Comparison of ENCODE assay signal across 10 cellular contexts in the genomic region with DNA sequence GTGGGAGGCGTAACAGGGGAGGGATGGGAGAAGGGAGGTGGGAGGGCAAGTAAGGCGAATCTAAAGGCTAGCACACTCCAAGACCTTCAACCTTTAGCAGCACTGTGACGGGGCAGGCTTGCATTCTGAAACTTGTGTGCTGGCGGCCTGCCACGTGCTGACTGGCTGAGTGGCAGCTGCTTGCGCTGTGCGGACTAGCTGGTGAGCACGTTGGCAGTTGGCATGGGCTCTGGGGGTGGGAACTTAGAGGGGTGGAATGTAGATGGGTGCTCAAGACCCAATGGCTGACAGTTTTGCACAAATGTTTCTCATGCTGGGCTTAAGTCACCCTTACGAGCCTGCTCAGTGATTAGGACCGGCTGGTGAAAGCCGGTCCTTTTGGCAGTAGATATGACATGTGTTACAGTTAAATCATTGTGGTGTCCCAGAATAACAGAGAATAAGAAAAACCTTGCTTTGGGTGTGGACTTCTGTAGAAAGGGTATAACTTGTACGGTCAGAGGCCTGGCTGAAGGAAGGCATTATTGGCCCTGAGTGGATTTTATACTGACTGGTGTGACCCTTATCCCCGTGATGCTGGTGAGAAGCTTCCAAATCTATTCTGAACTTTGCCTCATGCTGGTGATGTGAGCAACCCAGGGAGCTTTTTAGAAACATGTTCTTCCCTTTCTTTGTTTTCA.
DNase-seq lines count a peak whose midpoint lies in the region; ATAC-seq and TF ChIP-seq lines count a peak whose summit lies in the region.
"Had no signal": no experiment of that assay in that cellular context is flagged by ENCODE, and none has a peak within 500 bp of the region (broad histone marks: within the 10 kb centered on the region; RNA-seq: fewer than 3 reads in every experiment).

No MANE protein-coding gene starts in this region.

- H3K4me3 Mint-ChIP-seq in neural crest cell, result no peak overlapping the region
- H3K4me3 Mint-ChIP-seq: CD8-positive, alpha-beta T cell had no signal

- H3K4me1 Mint-ChIP-seq in neural crest cell, result peaks cover 45% of the 10 kb centered on the region

- no peak for TF ChIP-seq CTCF in AG04450 (IDR thresholded peaks at IDR 0.05; ENCODE audit: low read depth, low read length)
- no peak for TF ChIP-seq CTCF in fibroblast of mammary gland (conservative IDR thresholded peaks at IDR 0.05; ENCODE audit: control insufficient read depth, insufficient read depth, low read depth, low read length)
- no peak for TF ChIP-seq CTCF in neural crest cell (conservative IDR thresholded peaks at IDR 0.05)

- H3K9me3 Mint-ChIP-seq in neural crest cell, result no peaks in the 10 kb centered on the region
- H3K9me3 Mint-ChIP-seq in activated naive CD4-positive, alpha-beta T cell treated with anti-CD3 and anti-CD28 coated beads, Interleukin-2, amount 50 U/mL, for 72 hours, result no peaks in the 10 kb centered on the region
- H3K9me3 Mint-ChIP-seq: CD8-positive, alpha-beta T cell had no signal

- peak overlapping the region; percentile 39 for H3K27ac Mint-ChIP-seq in neural crest cell (ENCODE audit: unreplicated experiment)
- no peak overlapping the region for H3K27ac Mint-ChIP-seq in activated naive CD4-positive, alpha-beta T cell treated with anti-CD3 and anti-CD28 coated beads, Interleukin-2, amount 50 U/mL, for 72 hours
- H3K27ac Mint-ChIP-seq: CD8-positive, alpha-beta T cell had no signal

- peak overlapping the region; percentile 48 for H3K27ac ChIP-seq in AG04450 (ENCODE audit: low read depth, low read length)

- no peaks in the 10 kb centered on the region for H3K36me3 Mint-ChIP-seq in neural crest cell (ENCODE audit: low read depth)
- H3K36me3 Mint-ChIP-seq in activated naive CD4-positive, alpha-beta T cell treated with anti-CD3 and anti-CD28 coated beads, Interleukin-2, amount 50 U/mL, for 72 hours, result no peaks in the 10 kb centered on the region
- H3K36me3 Mint-ChIP-seq: CD8-positive, alpha-beta T cell had no signal

- no peaks in the 10 kb centered on the region for H3K27me3 ChIP-seq in AG04450 (ENCODE audit: control insufficient read depth, insufficient read depth, low read length)

- no peaks in the 10 kb centered on the region for H3K9me3 ChIP-seq in AG04450 (ENCODE audit: control insufficient read depth, insufficient read depth, low read length)

- no peak for ATAC-seq in activated naive CD4-positive, alpha-beta T cell treated with anti-CD3 and anti-CD28 coated beads, Interleukin-2, amount 50 U/mL, for 72 hours
- ATAC-seq in HG03457 (IDR thresholded peaks at IDR 0.05; ENCODE audit: unreplicated experiment), result no peak
- ATAC-seq: CD8-positive, alpha-beta T cell had no signal

- CTCF ChIA-PET in AG04450 (lab: Charles Lee), result interaction anchor here (0.7 to 3.1 kb wide), 9 partner anchors 10 to 322 kb away, joined by 3 to 28 read pairs (median 4); no protein-coding TSS in a partner anchor

- no peaks in the 10 kb centered on the region for H3K27me3 Mint-ChIP-seq in neural crest cell (ENCODE audit: low read depth)

- DNase-seq in AG04450 (ENCODE audit: low read depth, low spot score) (no peak), NCI-H2171 treated with DMSO at 0.1 percent for 48 hours (lab: John Stamatoyannopoulos, UW) (peak; percentile 71), fibroblast of mammary gland (ENCODE audit: low read depth) (peak; percentile 51), neural crest cell (ENCODE audit: low read depth, low spot score) (no peak), NCI-H2107 (lab: John Stamatoyannopoulos, UW) (no peak), SW 1271 (lab: John Stamatoyannopoulos, UW) (no peak)
- DNase-seq in activated naive CD4-positive, alpha-beta T cell treated with anti-CD3 and anti-CD28 coated beads, Interleukin-2, amount 50 U/mL, for 72 hours (ENCODE audit: low spot score in 2 of 2), result no peak
- DNase-seq: CD8-positive, alpha-beta T cell; NCI-H187 had no signal

- H3K4me3 ChIP-seq in AG04450 (ENCODE audit: low read depth, low read length) (no peak overlapping the region; the same call in 1 of the 2 replicates), fibroblast of mammary gland (ENCODE audit: control insufficient read depth, low read depth, low read length) (no peak overlapping the region)

- POLR2A ChIA-PET in AG04450 (lab: Yijun Ruan, JAX), result no interaction called here

Comparison
In these comparisons a context has a peak if more than half of its experiments do, and no peak if none do; other contexts are left out.
1. DNase-seq: peak in NCI-H2171 treated with DMSO at 0.1 percent for 48 hours (single experiment) and fibroblast of mammary gland (single experiment); none in AG04450 (single experiment), neural crest cell (single experiment), activated naive CD4-positive, alpha-beta T cell treated with anti-CD3 and anti-CD28 coated beads, Interleukin-2, amount 50 U/mL, for 72 hours (0 of 2), NCI-H2107 (single experiment) and SW 1271 (0 of 2).